1 cellular context compared by ENCODE assay signal in the genomic region with DNA sequence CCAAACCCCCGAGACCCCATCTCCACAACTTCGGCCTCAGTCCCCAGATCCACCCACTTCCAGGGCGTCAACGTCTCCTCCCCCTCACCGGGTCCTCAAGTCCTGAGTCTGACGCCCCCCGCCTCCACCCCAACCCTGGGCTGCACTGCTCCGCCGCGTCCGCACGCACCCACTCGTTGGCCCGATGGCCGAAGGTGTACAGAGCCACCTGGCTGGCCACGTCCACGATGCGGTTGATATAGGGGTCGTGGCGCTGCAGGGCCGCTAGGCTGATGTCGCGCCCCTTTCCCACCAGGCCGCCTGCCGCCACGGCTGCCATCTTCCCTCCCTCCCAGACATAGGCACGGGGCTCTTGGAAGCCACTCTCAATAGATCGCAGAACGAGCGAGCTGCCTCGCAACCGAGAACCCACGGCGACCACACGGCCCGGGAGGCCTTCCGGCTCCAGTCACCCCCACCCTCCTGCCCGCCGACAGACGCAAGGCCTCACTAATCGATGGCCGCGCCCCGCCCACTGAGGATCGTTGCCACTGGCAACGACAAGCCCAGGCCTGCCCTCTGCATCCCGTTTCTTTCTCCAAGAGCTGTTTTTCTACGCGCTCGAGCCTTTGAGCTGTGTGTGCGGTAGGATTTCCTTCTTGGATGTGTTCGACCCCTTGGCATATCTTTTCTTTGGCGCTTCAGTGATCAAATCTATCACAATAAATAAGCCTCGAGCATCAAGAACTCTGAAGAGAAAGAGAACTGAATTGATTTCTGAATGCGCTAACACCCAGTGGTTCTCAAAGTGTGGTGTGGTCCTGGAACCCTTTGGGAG.
A peak's percentile ranks its signal among the peaks of the same experiment; 100 is the strongest.
TF ChIP-seq lines count a peak whose summit lies in the region.

A gene (minus strand): TSS at position 345 of the 817 bp plus-strand sequence. CDS start 26 bp downstream, at position 319.

TF ChIP-seq in K562, 482 proteins besides CTCF, POLR2A, EP300 and RAD21 (continued from another document and continues in another):
- TF ChIP-seq SPI1 (IDR thresholded peaks at IDR 0.05; ENCODE audit: borderline replicate concordance, low read depth, low read length) (no peak), ZNF316 (IDR thresholded peaks at IDR 0.05) (no peak), ZNF140 (CRISPR knock-in tag; IDR thresholded peaks at IDR 0.05) (no peak), ZNF133 (CRISPR knock-in tag; IDR thresholded peaks at IDR 0.05) (no peak), HNRNPK (IDR thresholded peaks at IDR 0.05; ENCODE audit: low read depth, low read length, poor library complexity, severe bottlenecking) (no peak), CHCHD3 (CRISPR knock-in tag; IDR thresholded peaks at IDR 0.05) (no peak), ZNF184 (CRISPR knock-in tag; IDR thresholded peaks at IDR 0.05) (no peak), MAZ (CRISPR knock-in tag; conservative IDR thresholded peaks at IDR 0.05 in 1 of 2, IDR thresholded peaks at IDR 0.05 in 1 of 2) (peak; percentile 96 to 99), HSF4 (CRISPR knock-in tag; IDR thresholded peaks at IDR 0.05; ENCODE audit: borderline replicate concordance) (no peak), ZNF121 (CRISPR knock-in tag; conservative IDR thresholded peaks at IDR 0.05) (no peak), U2AF1 (optimal IDR thresholded peaks at IDR 0.05; ENCODE audit: low read depth, low read length) (no peak), FOXK1 (CRISPR knock-in tag; IDR thresholded peaks at IDR 0.05; ENCODE audit: borderline replicate concordance) (no peak), ZNF354B (CRISPR knock-in tag; IDR thresholded peaks at IDR 0.05) (no peak), KLF10 (CRISPR knock-in tag; IDR thresholded peaks at IDR 0.05) (no peak), TRIM28 (IDR thresholded peaks at IDR 0.05) (no peak), CXXC5 (CRISPR knock-in tag; IDR thresholded peaks at IDR 0.05) (peak; percentile 66; the same call in 1 of the 2 replicates), SMAD1 (IDR thresholded peaks at IDR 0.05; ENCODE audit: low read depth, low read length, partially characterized antibody) (no peak), SRF (CRISPR knock-in tag; IDR thresholded peaks at IDR 0.05) (no peak), DNMT1 (IDR thresholded peaks at IDR 0.05) (no peak), NONO (IDR thresholded peaks at IDR 0.05; ENCODE audit: low read depth in 2 of 2, low read length in 1 of 2) (no peak), ZFP30 (CRISPR knock-in tag; IDR thresholded peaks at IDR 0.05; ENCODE audit: borderline replicate concordance) (no peak), CAMTA2 (CRISPR knock-in tag; conservative IDR thresholded peaks at IDR 0.05) (no peak), TCF7 (IDR thresholded peaks at IDR 0.05; ENCODE audit: borderline replicate concordance) (no peak), NR3C1 (CRISPR knock-in tag; IDR thresholded peaks at IDR 0.05) (no peak), ZNF146 (CRISPR knock-in tag; IDR thresholded peaks at IDR 0.05; ENCODE audit: unreplicated experiment) (no peak), ZNF551 (CRISPR knock-in tag; IDR thresholded peaks at IDR 0.05) (no peak), ZNF124 (CRISPR knock-in tag; IDR thresholded peaks at IDR 0.05) (no peak), SMARCA5 (IDR thresholded peaks at IDR 0.05) (no peak), ZNF766 (CRISPR knock-in tag; conservative IDR thresholded peaks at IDR 0.05) (no peak), ESRRA (IDR thresholded peaks at IDR 0.05; ENCODE audit: borderline replicate concordance, low read depth) (peak; percentile 77; the same call in 1 of the 2 replicates), MTA3 (IDR thresholded peaks at IDR 0.05; ENCODE audit: borderline replicate concordance) (peak; percentile 77; the same call in 1 of the 2 replicates), RBM34 (IDR thresholded peaks at IDR 0.05; ENCODE audit: borderline replicate concordance, insufficient read depth, low read length) (no peak), U2AF2 (optimal IDR thresholded peaks at IDR 0.05; ENCODE audit: low read depth, low read length) (no peak), PURB (CRISPR knock-in tag; IDR thresholded peaks at IDR 0.05; ENCODE audit: low read depth) (no peak), BRD9 (IDR thresholded peaks at IDR 0.05; ENCODE audit: low read depth, partially characterized antibody) (no peak), ZNF239 (CRISPR knock-in tag; IDR thresholded peaks at IDR 0.05) (no peak), NBN (IDR thresholded peaks at IDR 0.05; ENCODE audit: low read depth) (0 out of 2 replicates have a peak, but pooled peaks have one; percentile 42), ZNF717 (CRISPR knock-in tag; IDR thresholded peaks at IDR 0.05) (no peak), ZNF12 (CRISPR knock-in tag; IDR thresholded peaks at IDR 0.05) (no peak), KLF16 (IDR thresholded peaks at IDR 0.05) (no peak), TEAD4 (IDR thresholded peaks at IDR 0.05; ENCODE audit: low read length) (no peak), TEAD4 (CRISPR knock-in tag; IDR thresholded peaks at IDR 0.05; ENCODE audit: borderline replicate concordance) (no peak), SMARCB1 (IDR thresholded peaks at IDR 0.05; ENCODE audit: insufficient read length, low read depth) (no peak), ETV6 (IDR thresholded peaks at IDR 0.05; ENCODE audit: borderline replicate concordance in 1 of 2, low read depth in 2 of 2, low read length in 1 of 2) (no peak), ETV6 (CRISPR knock-in tag; IDR thresholded peaks at IDR 0.05; ENCODE audit: borderline replicate concordance) (no peak), BRCA1 (IDR thresholded peaks at IDR 0.05) (no peak), BRCA1 (CRISPR knock-in tag; IDR thresholded peaks at IDR 0.05) (no peak), ZNF785 (CRISPR knock-in tag; IDR thresholded peaks at IDR 0.05) (no peak), SP1 (CRISPR knock-in tag; IDR thresholded peaks at IDR 0.05) (peak; percentile 75), NR4A1 (CRISPR knock-in tag; IDR thresholded peaks at IDR 0.05) (no peak), NR4A1 (tag; IDR thresholded peaks at IDR 0.05) (no peak), NCOR1 (IDR thresholded peaks at IDR 0.05) (no peak), SAP30 (IDR thresholded peaks at IDR 0.05; ENCODE audit: borderline replicate concordance, insufficient read depth, low read depth, low read length, poor library complexity, severe bottlenecking) (peak; percentile 84), TAL1 (IDR thresholded peaks at IDR 0.05) (no peak), MBD2 (IDR thresholded peaks at IDR 0.05; ENCODE audit: borderline replicate concordance, low read depth) (peak; percentile 15; the same call in 1 of the 2 replicates), KLF13 (tag; IDR thresholded peaks at IDR 0.05; ENCODE audit: borderline replicate concordance, low read depth) (peak; percentile 82; the same call in 1 of the 2 replicates), SNIP1 (IDR thresholded peaks at IDR 0.05; ENCODE audit: low read depth) (no peak)
- TF ChIP-seq, protein P1, sequence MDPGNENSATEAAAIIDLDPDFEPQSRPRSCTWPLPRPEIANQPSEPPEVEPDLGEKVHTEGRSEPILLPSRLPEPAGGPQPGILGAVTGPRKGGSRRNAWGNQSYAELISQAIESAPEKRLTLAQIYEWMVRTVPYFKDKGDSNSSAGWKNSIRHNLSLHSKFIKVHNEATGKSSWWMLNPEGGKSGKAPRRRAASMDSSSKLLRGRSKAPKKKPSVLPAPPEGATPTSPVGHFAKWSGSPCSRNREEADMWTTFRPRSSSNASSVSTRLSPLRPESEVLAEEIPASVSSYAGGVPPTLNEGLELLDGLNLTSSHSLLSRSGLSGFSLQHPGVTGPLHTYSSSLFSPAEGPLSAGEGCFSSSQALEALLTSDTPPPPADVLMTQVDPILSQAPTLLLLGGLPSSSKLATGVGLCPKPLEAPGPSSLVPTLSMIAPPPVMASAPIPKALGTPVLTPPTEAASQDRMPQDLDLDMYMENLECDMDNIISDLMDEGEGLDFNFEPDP (CRISPR knock-in tag; IDR thresholded peaks at IDR 0.05): no peak
- TF ChIP-seq, protein P2, sequence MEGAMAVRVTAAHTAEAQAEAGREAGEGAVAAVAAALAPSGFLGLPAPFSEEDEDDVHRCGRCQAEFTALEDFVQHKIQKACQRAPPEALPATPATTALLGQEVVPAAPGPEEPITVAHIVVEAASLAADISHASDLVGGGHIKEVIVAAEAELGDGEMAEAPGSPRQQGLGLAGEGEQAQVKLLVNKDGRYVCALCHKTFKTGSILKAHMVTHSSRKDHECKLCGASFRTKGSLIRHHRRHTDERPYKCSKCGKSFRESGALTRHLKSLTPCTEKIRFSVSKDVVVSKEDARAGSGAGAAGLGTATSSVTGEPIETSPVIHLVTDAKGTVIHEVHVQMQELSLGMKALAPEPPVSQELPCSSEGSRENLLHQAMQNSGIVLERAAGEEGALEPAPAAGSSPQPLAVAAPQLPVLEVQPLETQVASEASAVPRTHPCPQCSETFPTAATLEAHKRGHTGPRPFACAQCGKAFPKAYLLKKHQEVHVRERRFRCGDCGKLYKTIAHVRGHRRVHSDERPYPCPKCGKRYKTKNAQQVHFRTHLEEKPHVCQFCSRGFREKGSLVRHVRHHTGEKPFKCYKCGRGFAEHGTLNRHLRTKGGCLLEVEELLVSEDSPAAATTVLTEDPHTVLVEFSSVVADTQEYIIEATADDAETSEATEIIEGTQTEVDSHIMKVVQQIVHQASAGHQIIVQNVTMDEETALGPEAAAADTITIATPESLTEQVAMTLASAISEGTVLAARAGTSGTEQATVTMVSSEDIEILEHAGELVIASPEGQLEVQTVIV (CRISPR knock-in tag; IDR thresholded peaks at IDR 0.05; ENCODE audit: borderline replicate concordance): no peak
- TF ChIP-seq, protein P3, sequence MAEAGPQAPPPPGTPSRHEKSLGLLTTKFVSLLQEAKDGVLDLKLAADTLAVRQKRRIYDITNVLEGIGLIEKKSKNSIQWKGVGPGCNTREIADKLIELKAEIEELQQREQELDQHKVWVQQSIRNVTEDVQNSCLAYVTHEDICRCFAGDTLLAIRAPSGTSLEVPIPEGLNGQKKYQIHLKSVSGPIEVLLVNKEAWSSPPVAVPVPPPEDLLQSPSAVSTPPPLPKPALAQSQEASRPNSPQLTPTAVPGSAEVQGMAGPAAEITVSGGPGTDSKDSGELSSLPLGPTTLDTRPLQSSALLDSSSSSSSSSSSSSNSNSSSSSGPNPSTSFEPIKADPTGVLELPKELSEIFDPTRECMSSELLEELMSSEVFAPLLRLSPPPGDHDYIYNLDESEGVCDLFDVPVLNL (CRISPR knock-in tag; IDR thresholded peaks at IDR 0.05; ENCODE audit: low read depth): no peak
- TF ChIP-seq, protein P4, sequence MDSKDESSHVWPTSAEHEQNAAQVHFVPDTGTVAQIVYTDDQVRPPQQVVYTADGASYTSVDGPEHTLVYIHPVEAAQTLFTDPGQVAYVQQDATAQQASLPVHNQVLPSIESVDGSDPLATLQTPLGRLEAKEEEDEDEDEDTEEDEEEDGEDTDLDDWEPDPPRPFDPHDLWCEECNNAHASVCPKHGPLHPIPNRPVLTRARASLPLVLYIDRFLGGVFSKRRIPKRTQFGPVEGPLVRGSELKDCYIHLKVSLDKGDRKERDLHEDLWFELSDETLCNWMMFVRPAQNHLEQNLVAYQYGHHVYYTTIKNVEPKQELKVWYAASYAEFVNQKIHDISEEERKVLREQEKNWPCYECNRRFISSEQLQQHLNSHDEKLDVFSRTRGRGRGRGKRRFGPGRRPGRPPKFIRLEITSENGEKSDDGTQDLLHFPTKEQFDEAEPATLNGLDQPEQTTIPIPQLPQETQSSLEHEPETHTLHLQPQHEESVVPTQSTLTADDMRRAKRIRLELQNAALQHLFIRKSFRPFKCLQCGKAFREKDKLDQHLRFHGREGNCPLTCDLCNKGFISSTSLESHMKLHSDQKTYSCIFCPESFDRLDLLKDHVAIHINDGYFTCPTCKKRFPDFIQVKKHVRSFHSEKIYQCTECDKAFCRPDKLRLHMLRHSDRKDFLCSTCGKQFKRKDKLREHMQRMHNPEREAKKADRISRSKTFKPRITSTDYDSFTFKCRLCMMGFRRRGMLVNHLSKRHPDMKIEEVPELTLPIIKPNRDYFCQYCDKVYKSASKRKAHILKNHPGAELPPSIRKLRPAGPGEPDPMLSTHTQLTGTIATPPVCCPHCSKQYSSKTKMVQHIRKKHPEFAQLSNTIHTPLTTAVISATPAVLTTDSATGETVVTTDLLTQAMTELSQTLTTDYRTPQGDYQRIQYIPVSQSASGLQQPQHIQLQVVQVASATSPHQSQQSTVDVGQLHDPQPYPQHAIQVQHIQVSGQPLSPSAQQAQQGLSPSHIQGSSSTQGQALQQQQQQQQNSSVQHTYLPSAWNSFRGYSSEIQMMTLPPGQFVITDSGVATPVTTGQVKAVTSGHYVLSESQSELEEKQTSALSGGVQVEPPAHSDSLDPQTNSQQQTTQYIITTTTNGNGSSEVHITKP (IDR thresholded peaks at IDR 0.05; ENCODE audit: partially characterized antibody): peak; percentile 52
- TF ChIP-seq, protein P5, sequence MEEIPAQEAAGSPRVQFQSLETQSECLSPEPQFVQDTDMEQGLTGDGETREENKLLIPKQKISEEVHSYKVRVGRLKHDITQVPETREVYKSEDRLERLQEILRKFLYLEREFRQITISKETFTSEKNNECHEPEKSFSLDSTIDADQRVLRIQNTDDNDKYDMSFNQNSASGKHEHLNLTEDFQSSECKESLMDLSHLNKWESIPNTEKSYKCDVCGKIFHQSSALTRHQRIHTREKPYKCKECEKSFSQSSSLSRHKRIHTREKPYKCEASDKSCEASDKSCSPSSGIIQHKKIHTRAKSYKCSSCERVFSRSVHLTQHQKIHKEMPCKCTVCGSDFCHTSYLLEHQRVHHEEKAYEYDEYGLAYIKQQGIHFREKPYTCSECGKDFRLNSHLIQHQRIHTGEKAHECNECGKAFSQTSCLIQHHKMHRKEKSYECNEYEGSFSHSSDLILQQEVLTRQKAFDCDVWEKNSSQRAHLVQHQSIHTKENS (CRISPR knock-in tag; IDR thresholded peaks at IDR 0.05): no peak
- TF ChIP-seq, protein P6, sequence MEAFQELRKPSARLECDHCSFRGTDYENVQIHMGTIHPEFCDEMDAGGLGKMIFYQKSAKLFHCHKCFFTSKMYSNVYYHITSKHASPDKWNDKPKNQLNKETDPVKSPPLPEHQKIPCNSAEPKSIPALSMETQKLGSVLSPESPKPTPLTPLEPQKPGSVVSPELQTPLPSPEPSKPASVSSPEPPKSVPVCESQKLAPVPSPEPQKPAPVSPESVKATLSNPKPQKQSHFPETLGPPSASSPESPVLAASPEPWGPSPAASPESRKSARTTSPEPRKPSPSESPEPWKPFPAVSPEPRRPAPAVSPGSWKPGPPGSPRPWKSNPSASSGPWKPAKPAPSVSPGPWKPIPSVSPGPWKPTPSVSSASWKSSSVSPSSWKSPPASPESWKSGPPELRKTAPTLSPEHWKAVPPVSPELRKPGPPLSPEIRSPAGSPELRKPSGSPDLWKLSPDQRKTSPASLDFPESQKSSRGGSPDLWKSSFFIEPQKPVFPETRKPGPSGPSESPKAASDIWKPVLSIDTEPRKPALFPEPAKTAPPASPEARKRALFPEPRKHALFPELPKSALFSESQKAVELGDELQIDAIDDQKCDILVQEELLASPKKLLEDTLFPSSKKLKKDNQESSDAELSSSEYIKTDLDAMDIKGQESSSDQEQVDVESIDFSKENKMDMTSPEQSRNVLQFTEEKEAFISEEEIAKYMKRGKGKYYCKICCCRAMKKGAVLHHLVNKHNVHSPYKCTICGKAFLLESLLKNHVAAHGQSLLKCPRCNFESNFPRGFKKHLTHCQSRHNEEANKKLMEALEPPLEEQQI (IDR thresholded peaks at IDR 0.05): no peak
